In the genomic region with DNA sequence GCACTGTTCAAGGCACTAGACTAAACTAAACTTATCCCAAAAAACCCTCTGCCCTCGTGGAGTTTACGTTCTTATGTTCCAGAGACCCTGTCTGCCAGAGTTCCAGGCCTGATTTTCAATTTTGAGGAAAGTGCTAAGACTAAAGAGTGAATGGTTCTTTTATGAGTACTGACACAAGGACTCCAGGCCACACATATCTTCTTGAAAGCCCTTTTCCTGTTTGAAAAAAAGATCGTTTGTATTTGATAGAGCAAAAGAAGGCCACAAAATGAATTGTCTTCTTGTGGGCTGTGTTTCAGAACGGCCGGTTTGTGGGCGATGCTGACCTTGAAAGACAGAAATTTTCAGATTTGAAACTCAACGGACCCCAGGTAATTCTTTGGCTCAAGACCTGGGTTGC, we compare ENCODE assay signal across 13 cellular contexts. TPM values are rescaled to one million over a fixed set of nuclear protein-coding genes. Genes with fewer than 3 reads are reported as not detected.
DNase-seq lines count a peak whose midpoint lies in the region; ATAC-seq and TF ChIP-seq lines count a peak whose summit lies in the region.
"Had no signal": no experiment of that assay in that cellular context is flagged by ENCODE, and none has a peak within 500 bp of the region (broad histone marks: within the 10 kb centered on the region; RNA-seq: fewer than 3 reads in every experiment).

No MANE protein-coding gene starts in this region.

- peaks cover 55% of the 10 kb centered on the region for H3K4me1 Mint-ChIP-seq in activated naive CD4-positive, alpha-beta T cell treated with anti-CD3 and anti-CD28 coated beads, Interleukin-2, amount 10 ng/mL, durations not matched to agents 7 days and 5 days
- peaks cover 17% of the 10 kb centered on the region for H3K4me1 Mint-ChIP-seq in activated T-helper 17 cell treated with anti-CD3 and anti-CD28 coated beads, Interleukin-2, amount 50 U/mL, for 72 hours

- CTCF ChIA-PET in activated naive CD4-positive, alpha-beta T cell treated with anti-CD3 and anti-CD28 coated beads, Interleukin-2, amount 10 ng/mL, durations not matched to agents 7 days and 5 days (lab: Charles Lee): no interaction called here

- WGBS in thyroid gland, 2 donors: 72 to 77% methylated on average over 7 of the region's 7 CpGs

- H3K27ac ChIP-seq in left lung: peak overlapping the region; percentile 79 to 87
- H3K27ac ChIP-seq in thyroid gland: peak overlapping the region in 2 of 3 donors; percentile 34 to 46

- H3K36me3 ChIP-seq in left lung: peaks cover 0 to 50% of the 10 kb centered on the region in 2 donors
- H3K36me3 ChIP-seq in thyroid gland: peaks cover 25 to 29% of the 10 kb centered on the region in 2 donors

- H3K4me1 ChIP-seq in left lung: peaks cover 28 to 77% of the 10 kb centered on the region in 2 donors
- H3K4me1 ChIP-seq in thyroid gland: peaks cover 20 to 28% of the 10 kb centered on the region in 2 donors

- ATAC-seq in activated T-helper 17 cell treated with anti-CD3 and anti-CD28 coated beads, Interleukin-2, amount 50 U/mL, for 72 hours (replicated peaks): no peak
- no peak for ATAC-seq in left lung
- ATAC-seq in HG03196 (IDR thresholded peaks at IDR 0.05; ENCODE audit: unreplicated experiment): no peak
- no peak for ATAC-seq in GM19463 (IDR thresholded peaks at IDR 0.05; ENCODE audit: unreplicated experiment)
- ATAC-seq in HG03342 (IDR thresholded peaks at IDR 0.05; ENCODE audit: unreplicated experiment): no peak

- H3K27me3 ChIP-seq in left lung (no peaks in the 10 kb centered on the region), thyroid gland (no peaks in the 10 kb centered on the region)

- no peak for DNase-seq in activated naive CD4-positive, alpha-beta T cell treated with anti-CD3 and anti-CD28 coated beads, Interleukin-2, amount 10 ng/mL, durations not matched to agents 7 days and 5 days
- no peak for DNase-seq in activated naive CD4-positive, alpha-beta T cell treated with Interleukin-2 at 50 U/mL for 16 hours
- DNase-seq in left lung: no peak
- no peak for DNase-seq in thyroid gland
- DNase-seq: activated CD8-positive, alpha-beta memory T cell treated with anti-CD3 and anti-CD28 coated beads for 24 hours; cerebellar nuclear complex; stimulated activated CD4-positive, alpha-beta T cell treated with anti-CD3 and anti-CD28 coated beads, Interleukin-1b, Interleukin-23, amount 100 ng/mL, for 48 hours had no signal

- no peaks in the 10 kb centered on the region for H3K27me3 Mint-ChIP-seq in activated naive CD4-positive, alpha-beta T cell treated with anti-CD3 and anti-CD28 coated beads, Interleukin-2, amount 10 ng/mL, durations not matched to agents 7 days and 5 days
- H3K27me3 Mint-ChIP-seq in activated T-helper 17 cell treated with anti-CD3 and anti-CD28 coated beads, Interleukin-2, amount 50 U/mL, for 72 hours: no peaks in the 10 kb centered on the region

- peak overlapping the region; percentile 95 for H3K27ac Mint-ChIP-seq in activated naive CD4-positive, alpha-beta T cell treated with anti-CD3 and anti-CD28 coated beads, Interleukin-2, amount 10 ng/mL, durations not matched to agents 7 days and 5 days
- H3K27ac Mint-ChIP-seq in activated T-helper 17 cell treated with anti-CD3 and anti-CD28 coated beads, Interleukin-2, amount 50 U/mL, for 72 hours: peak overlapping the region; percentile 79

- TF ChIP-seq CTCF in left lung (IDR thresholded peaks at IDR 0.05): no peak
- TF ChIP-seq CTCF in thyroid gland (IDR thresholded peaks at IDR 0.05): no peak

- H3K9me3 ChIP-seq in left lung (no peaks in the 10 kb centered on the region), thyroid gland (no peaks in the 10 kb centered on the region)

- H3K4me3 ChIP-seq in left lung: no peak overlapping the region
- H3K4me3 ChIP-seq in thyroid gland (replicated peaks in 1 of 3): no peak overlapping the region

- TF ChIP-seq POLR2A in thyroid gland (IDR thresholded peaks at IDR 0.05): no peak

- no peaks in the 10 kb centered on the region for H3K9me3 Mint-ChIP-seq in activated naive CD4-positive, alpha-beta T cell treated with anti-CD3 and anti-CD28 coated beads, Interleukin-2, amount 10 ng/mL, durations not matched to agents 7 days and 5 days
- no peaks in the 10 kb centered on the region for H3K9me3 Mint-ChIP-seq in activated T-helper 17 cell treated with anti-CD3 and anti-CD28 coated beads, Interleukin-2, amount 50 U/mL, for 72 hours

- peak overlapping the region; percentile 38 for H3K4me3 Mint-ChIP-seq in activated naive CD4-positive, alpha-beta T cell treated with anti-CD3 and anti-CD28 coated beads, Interleukin-2, amount 10 ng/mL, durations not matched to agents 7 days and 5 days
- peak overlapping the region; percentile 73 for H3K4me3 Mint-ChIP-seq in activated T-helper 17 cell treated with anti-CD3 and anti-CD28 coated beads, Interleukin-2, amount 50 U/mL, for 72 hours

- H3K36me3 Mint-ChIP-seq in activated naive CD4-positive, alpha-beta T cell treated with anti-CD3 and anti-CD28 coated beads, Interleukin-2, amount 10 ng/mL, durations not matched to agents 7 days and 5 days: peaks cover 20% of the 10 kb centered on the region
- peaks cover 19% of the 10 kb centered on the region for H3K36me3 Mint-ChIP-seq in activated T-helper 17 cell treated with anti-CD3 and anti-CD28 coated beads, Interleukin-2, amount 50 U/mL, for 72 hours (ENCODE audit: low read depth)

- intact Hi-C loops in left lung (cut with DNase I): no loop called here
- intact Hi-C loops in thyroid gland (cut with DNase I): no loop called here

RNA-seq across cellular contexts. Expression of a gene that starts 32.1 kb away (rescaled TPM):
- total RNA-seq in activated T-helper 17 cell treated with anti-CD3 and anti-CD28 coated beads, Interleukin-2, amount 50 U/mL, for 72 hours: 10 to 100 TPM in 1 of 2 donors, 1 to 10 TPM in 1; 4.6 to 12.5 TPM
- total RNA-seq in left lung (100 to 1,000 TPM; 187 to 217 TPM), thyroid gland (100 to 1,000 TPM; 178 to 238 (median 202) TPM)

RNA-seq across cellular contexts. Expression of a gene that starts 42.1 kb away (rescaled TPM):
- total RNA-seq in activated T-helper 17 cell treated with anti-CD3 and anti-CD28 coated beads, Interleukin-2, amount 50 U/mL, for 72 hours: not detected
- not detected for total RNA-seq in left lung
- total RNA-seq in thyroid gland: not detected
- total RNA-seq: glomerular endothelial cell, urinary bladder had no signal

RNA-seq across cellular contexts. Expression of a gene that starts 52.4 kb away (rescaled TPM):
- 100 to 1,000 TPM; 149 to 175 TPM for total RNA-seq in activated T-helper 17 cell treated with anti-CD3 and anti-CD28 coated beads, Interleukin-2, amount 50 U/mL, for 72 hours
- total RNA-seq in left lung: 100 to 1,000 TPM in 1 of 2 donors, 10 to 100 TPM in 1; 94.1 to 108 TPM
- total RNA-seq in thyroid gland: 100 to 1,000 TPM; 130 to 271 (median 169) TPM

Comparison
In these comparisons a context has a peak if more than half of its experiments do, and no peak if none do; other contexts are left out.
1. RNA of a gene that starts 32.1 kb away (total RNA-seq): 187 to 217 TPM in left lung and 178 to 238 TPM in thyroid gland; 4.6 to 12.5 TPM in activated T-helper 17 cell treated with anti-CD3 and anti-CD28 coated beads, Interleukin-2, amount 50 U/mL, for 72 hours; every median in the first group is over 10 times any median in the second.